ENCODE assay signal across 7 cellular contexts in genomic region chr1:67749263-67749843, GRCh38.
DNase-seq lines count a peak whose midpoint lies in the region; ATAC-seq and TF ChIP-seq lines count a peak whose summit lies in the region.

No MANE protein-coding gene starts in this region.

- in situ Hi-C loops in brain microvascular endothelial cell (cut with HindIII; ENCODE audit: low pct_ligation_motif_present, low sequenced_read_pairs), result no loop called here

- H3K27me3 Mint-ChIP-seq in activated T-helper 2 cell treated with anti-CD3 and anti-CD28 coated beads, Interferon-gamma antibody, Interleukin-2, Interleukin-4, amounts not matched to agents 10 μg/mL and 5 μg/mL and 100 μg/mL, durations not matched to agents 14 hours and 24 hours and 36 hours (ENCODE audit: low read depth), result peaks cover 11% of the 10 kb centered on the region

- intact Hi-C loops in tibial artery (cut with DNase I; ENCODE audit: low total_unique reads), result loop anchor here (5.0 kb wide), 2 partner anchors 42 to 62 kb away; partner anchors contain the start of gene GADD45A
- intact Hi-C loops in activated T-helper 2 cell treated with anti-CD3 and anti-CD28 coated beads, Interferon-gamma antibody, Interleukin-2, Interleukin-4, amounts not matched to agents 10 μg/mL and 5 μg/mL and 100 μg/mL, durations not matched to agents 14 hours and 24 hours and 36 hours (cut with micrococcal nuclease), result no loop called here

- peaks cover 10 to 17% of the 10 kb centered on the region in 2 donors for H3K4me1 ChIP-seq in lung (ENCODE audit: control insufficient read depth in 2 of 2, insufficient read depth in 2 of 2, low read length in 2 of 2)
- H3K4me1 ChIP-seq in tibial artery, result peaks cover 0 to 98% (median 75%) of the 10 kb centered on the region in 4 donors

- peaks cover 27% of the 10 kb centered on the region for H3K4me1 Mint-ChIP-seq in activated T-helper 2 cell treated with anti-CD3 and anti-CD28 coated beads, Interferon-gamma antibody, Interleukin-2, Interleukin-4, amounts not matched to agents 10 μg/mL and 5 μg/mL and 100 μg/mL, durations not matched to agents 14 hours and 24 hours and 36 hours (ENCODE audit: low read depth)

- H3K36me3 ChIP-seq in brain microvascular endothelial cell (replicated peaks), result no peaks in the 10 kb centered on the region
- no peaks in the 10 kb centered on the region for H3K36me3 ChIP-seq in lung (ENCODE audit: control insufficient read depth in 2 of 2, insufficient read depth in 2 of 2, low read length in 2 of 2)
- H3K36me3 ChIP-seq in tibial artery, result no peaks in the 10 kb centered on the region

- DNase-seq in brain microvascular endothelial cell (no peak), lung (ENCODE audit: low spot score) (no peak), tibial artery (no peak), NCI-H2029 treated with DMSO at 0.1 percent for 48 hours (lab: John Stamatoyannopoulos, UW) (no peak), amniotic stem cell (lab: John Stamatoyannopoulos, UW) (no peak)
- DNase-seq in activated T-helper 2 cell treated with anti-CD3 and anti-CD28 coated beads, Interferon-gamma antibody, Interleukin-2, Interleukin-4, amounts not matched to agents 10 μg/mL and 5 μg/mL and 100 μg/mL, durations not matched to agents 14 hours and 24 hours and 36 hours (ENCODE audit: low spot score), result no peak

- no peaks in the 10 kb centered on the region for H3K36me3 Mint-ChIP-seq in activated T-helper 2 cell treated with anti-CD3 and anti-CD28 coated beads, Interferon-gamma antibody, Interleukin-2, Interleukin-4, amounts not matched to agents 10 μg/mL and 5 μg/mL and 100 μg/mL, durations not matched to agents 14 hours and 24 hours and 36 hours (ENCODE audit: low read depth)

- TF ChIP-seq RAD21 in Ishikawa (IDR thresholded peaks at IDR 0.05; ENCODE audit: low read depth), result peak; percentile 35; the same call in 1 of the 2 replicates

- H3K9me3 ChIP-seq in lung (ENCODE audit: control insufficient read depth in 2 of 2, insufficient read depth in 1 of 2, low read length in 1 of 2) (peaks cover 0 to 2% of the 10 kb centered on the region in 2 donors), tibial artery (no peaks in the 10 kb centered on the region)

- peak; percentile 90 for TF ChIP-seq EP300 in Ishikawa (IDR thresholded peaks at IDR 0.05; ENCODE audit: borderline replicate concordance)

- ATAC-seq in lung (ENCODE audit: insufficient read depth, low FRiP score), result no peak

- H3K27ac Mint-ChIP-seq in activated T-helper 2 cell treated with anti-CD3 and anti-CD28 coated beads, Interferon-gamma antibody, Interleukin-2, Interleukin-4, amounts not matched to agents 10 μg/mL and 5 μg/mL and 100 μg/mL, durations not matched to agents 14 hours and 24 hours and 36 hours, result no peak overlapping the region

- H3K4me3 ChIP-seq in brain microvascular endothelial cell (ENCODE audit: low read depth, low read length) (no peak overlapping the region), lung (no peak overlapping the region), tibial artery (peak overlapping the region; percentile 6 to 32)

- no peak overlapping the region for H3K4me3 Mint-ChIP-seq in activated T-helper 2 cell treated with anti-CD3 and anti-CD28 coated beads, Interferon-gamma antibody, Interleukin-2, Interleukin-4, amounts not matched to agents 10 μg/mL and 5 μg/mL and 100 μg/mL, durations not matched to agents 14 hours and 24 hours and 36 hours (ENCODE audit: low read depth)

- no peaks in the 10 kb centered on the region for H3K27me3 ChIP-seq in brain microvascular endothelial cell (replicated peaks)
- no peaks in the 10 kb centered on the region for H3K27me3 ChIP-seq in lung (ENCODE audit: control insufficient read depth, insufficient read depth)
- H3K27me3 ChIP-seq in tibial artery, result no peaks in the 10 kb centered on the region

- H3K27ac ChIP-seq in brain microvascular endothelial cell (peak overlapping the region; percentile 90), lung (ENCODE audit: low read depth in 1 of 2, low read length in 1 of 2) (peak overlapping the region; percentile 47 to 90), tibial artery (peak overlapping the region; percentile 86 to 90)

- TF ChIP-seq CTCF in brain microvascular endothelial cell (IDR thresholded peaks at IDR 0.05; ENCODE audit: low read depth, low read length, missing control alignments) (no peak), lung (IDR thresholded peaks at IDR 0.05; ENCODE audit: control extremely low read depth, extremely low read depth) (no peak), tibial artery (IDR thresholded peaks at IDR 0.05) (no peak)

- 59 to 73% methylated on average over 5 of the region's 5 CpGs for WGBS in lung, 2 donors

- H3K9me3 Mint-ChIP-seq in activated T-helper 2 cell treated with anti-CD3 and anti-CD28 coated beads, Interferon-gamma antibody, Interleukin-2, Interleukin-4, amounts not matched to agents 10 μg/mL and 5 μg/mL and 100 μg/mL, durations not matched to agents 14 hours and 24 hours and 36 hours, result no peaks in the 10 kb centered on the region

TF ChIP-seq in Ishikawa, 13 proteins besides CTCF, POLR2A, EP300 and RAD21:
- TF ChIP-seq ZBTB7A (IDR thresholded peaks at IDR 0.05; ENCODE audit: low read depth), result peak; percentile 66; the same call in 1 of the 2 replicates
- peak; percentile 96 for TF ChIP-seq TEAD4 (IDR thresholded peaks at IDR 0.05)
- peak; percentile 90 for TF ChIP-seq NFIC (IDR thresholded peaks at IDR 0.05)
- TF ChIP-seq FOXM1 (IDR thresholded peaks at IDR 0.05; ENCODE audit: borderline replicate concordance, low read depth), result peak; percentile 68
- TF ChIP-seq USF1 (IDR thresholded peaks at IDR 0.05), result peak; percentile 47; the same call in 1 of the 2 replicates
- TF ChIP-seq CREB1 (IDR thresholded peaks at IDR 0.05; ENCODE audit: low read depth), result no peak
- TF ChIP-seq MAX (IDR thresholded peaks at IDR 0.05), result peak; percentile 30
- peak; percentile 86 for TF ChIP-seq TCF12 (IDR thresholded peaks at IDR 0.05; ENCODE audit: low read depth)
- TF ChIP-seq REST (IDR thresholded peaks at IDR 0.05; ENCODE audit: low read depth), result no peak
- TF ChIP-seq EGR1 (IDR thresholded peaks at IDR 0.05), result no peak
- TF ChIP-seq TAF1 (IDR thresholded peaks at IDR 0.05; ENCODE audit: low read depth), result 0 out of 2 replicates have a peak, but pooled peaks have one; percentile 31
- TF ChIP-seq CEBPB (IDR thresholded peaks at IDR 0.05), result peak; percentile 44; the same call in 1 of the 2 replicates
- TF ChIP-seq YY1 (IDR thresholded peaks at IDR 0.05; ENCODE audit: low read depth), result peak; percentile 77

Comparison
In these comparisons a context has a peak if more than half of its experiments do, and no peak if none do; other contexts are left out.
1. H3K4me3 ChIP-seq: peak in tibial artery (2 of 2); none in brain microvascular endothelial cell (single experiment) and lung (single experiment).
2. Peak in every context shown above with its lines, with median percentiles within 50 percentile points of each other: H3K27ac ChIP-seq.